In genomic region chr9:134136997-134137302, GRCh38 we compare ENCODE assay signal across 10 cellular contexts. TPM values are rescaled to one million over a fixed set of nuclear protein-coding genes. Genes with fewer than 3 reads are reported as not detected.
DNase-seq lines count a peak whose midpoint lies in the region; ATAC-seq and TF ChIP-seq lines count a peak whose summit lies in the region.
"Had no signal": no experiment of that assay in that cellular context is flagged by ENCODE, and none has a peak within 500 bp of the region (broad histone marks: within the 10 kb centered on the region; RNA-seq: fewer than 3 reads in every experiment).

No MANE protein-coding gene starts in this region.

- no peak for TF ChIP-seq EP300 in transverse colon (IDR thresholded peaks at IDR 0.05; ENCODE audit: low read depth)

- TF ChIP-seq POLR2A in lower leg skin (IDR thresholded peaks at IDR 0.05) (no peak), transverse colon (IDR thresholded peaks at IDR 0.05) (no peak)

- TF ChIP-seq CTCF in ascending aorta (IDR thresholded peaks at IDR 0.05): no peak
- no peak for TF ChIP-seq CTCF in lower leg skin (IDR thresholded peaks at IDR 0.05)
- TF ChIP-seq CTCF in transverse colon (IDR thresholded peaks at IDR 0.05): no peak
- no peak for TF ChIP-seq CTCF in mucosa of descending colon (IDR thresholded peaks at IDR 0.05)

- H3K27me3 ChIP-seq in ascending aorta: no peaks in the 10 kb centered on the region
- no peaks in the 10 kb centered on the region for H3K27me3 ChIP-seq in transverse colon

- H3K27ac ChIP-seq in ascending aorta (no peak overlapping the region), transverse colon (peak overlapping the region; percentile 21 to 97 (median 94))

- in situ Hi-C loops in transverse colon (cut with MboI; ENCODE audit: low pct_ligation_motif_present in 1 of 4, low pct_unique_long_range_greater_than_20kb in 1 of 4, low sequenced_read_pairs in 3 of 4): no loop called here

- H3K9me3 ChIP-seq in ascending aorta (no peaks in the 10 kb centered on the region), transverse colon (no peaks in the 10 kb centered on the region), mucosa of descending colon (no peaks in the 10 kb centered on the region)

- H3K4me1 ChIP-seq in ascending aorta (peaks cover 11 to 31% of the 10 kb centered on the region in 2 donors), transverse colon (peaks cover 16 to 39% (median 36%) of the 10 kb centered on the region in 4 donors), mucosa of descending colon (ENCODE audit: low read depth) (peaks cover 23% of the 10 kb centered on the region)

- DNase-seq in activated naive CD4-positive, alpha-beta T cell treated with Interleukin-2 at 50 U/mL for 16 hours: no peak
- DNase-seq in ascending aorta (ENCODE audit: low spot score in 2 of 2) (no peak), lower leg skin (ENCODE audit: low spot score in 2 of 2) (no peak), transverse colon (no peak), NCI-H187 treated with DMSO at 0.1 percent for 48 hours (lab: John Stamatoyannopoulos, UW) (no peak), mucosa of descending colon (no peak)

- peaks cover 47% of the 10 kb centered on the region for H3K4me1 Mint-ChIP-seq in activated naive CD4-positive, alpha-beta T cell treated with anti-CD3 and anti-CD28 coated beads, Interleukin-2, amount 50 U/mL, for 24 hours

- intact Hi-C loops in ascending aorta (cut with DNase I): loop anchor here (1.0 to 10.0 kb wide), 2 partner anchors 26 to 508 kb away; partner anchors contain the start of gene COL5A1
- intact Hi-C loops in lower leg skin (cut with DNase I; ENCODE audit: low total_unique reads): no loop called here
- intact Hi-C loops in transverse colon (cut with DNase I; ENCODE audit: low total_unique reads): no loop called here
- intact Hi-C loops in mucosa of descending colon (cut with DNase I, micrococcal nuclease): no loop called here

- 46 to 55% methylated on average over 7 of the region's 7 CpGs for WGBS in lower leg skin, 2 donors
- 39% methylated on average over 7 of the region's 7 CpGs; no CpG with 5 or more reads in 1 of the 2 donors for WGBS in transverse colon (ENCODE audit: low coverage in 1 of 2), 2 donors

- no peaks in the 10 kb centered on the region for H3K27me3 Mint-ChIP-seq in activated naive CD4-positive, alpha-beta T cell treated with anti-CD3 and anti-CD28 coated beads, Interleukin-2, amount 50 U/mL, for 24 hours

- H3K4me3 ChIP-seq in ascending aorta: peak overlapping the region; percentile 90 to 96
- H3K4me3 ChIP-seq in lower leg skin (ENCODE audit: low read depth, poor library complexity, severe bottlenecking): peak overlapping the region; percentile 67
- H3K4me3 ChIP-seq in transverse colon: peak overlapping the region; percentile 37 to 98 (median 96)
- H3K4me3 ChIP-seq in mucosa of descending colon: no peak overlapping the region

- ATAC-seq in HG02981 (IDR thresholded peaks at IDR 0.05; ENCODE audit: unreplicated experiment) (no peak), mucosa of descending colon (no peak)

- peak overlapping the region; percentile 92 for H3K27ac Mint-ChIP-seq in activated naive CD4-positive, alpha-beta T cell treated with anti-CD3 and anti-CD28 coated beads, Interleukin-2, amount 50 U/mL, for 24 hours

- peaks cover 15 to 21% of the 10 kb centered on the region in 2 donors for H3K36me3 ChIP-seq in ascending aorta
- H3K36me3 ChIP-seq in transverse colon: peaks cover 0 to 17% (median 4%) of the 10 kb centered on the region in 4 donors
- peaks cover 5% of the 10 kb centered on the region for H3K36me3 ChIP-seq in mucosa of descending colon (ENCODE audit: low read depth)

- no peaks in the 10 kb centered on the region for H3K9me3 Mint-ChIP-seq in activated naive CD4-positive, alpha-beta T cell treated with anti-CD3 and anti-CD28 coated beads, Interleukin-2, amount 50 U/mL, for 24 hours

- peaks cover 7% of the 10 kb centered on the region for H3K36me3 Mint-ChIP-seq in activated naive CD4-positive, alpha-beta T cell treated with anti-CD3 and anti-CD28 coated beads, Interleukin-2, amount 50 U/mL, for 24 hours

- peak overlapping the region; percentile 93 for H3K4me3 Mint-ChIP-seq in activated naive CD4-positive, alpha-beta T cell treated with anti-CD3 and anti-CD28 coated beads, Interleukin-2, amount 50 U/mL, for 24 hours

RNA-seq across cellular contexts. Expression of gene WDR5, which starts 1.1 kb away (rescaled TPM):
- total RNA-seq in ascending aorta: 13.9 TPM
- 10 to 100 TPM; 16.1 to 23.8 (median 19.6) TPM for total RNA-seq in lower leg skin
- total RNA-seq in transverse colon: 10 to 100 TPM in 3 of 4 donors, 1 to 10 TPM in 1; 8.2 to 95.7 (median 16.3) TPM
- total RNA-seq in mucosa of descending colon: 10 to 100 TPM; 19.9 to 27.1 (median 24.6) TPM

RNA-seq across cellular contexts. Expression of gene RNU6ATAC, which starts 27.4 kb away (rescaled TPM):
- total RNA-seq in ascending aorta: not detected
- total RNA-seq in lower leg skin: not detected
- not detected for total RNA-seq in transverse colon
- 100 to 1,000 TPM in 1 of 3 donors, 10 to 100 TPM in 2; 38.0 to 182 (median 66.9) TPM for total RNA-seq in mucosa of descending colon
- total RNA-seq: lung microvascular endothelial cell, NCI-H460 had no signal

Comparison
In these comparisons a context has a peak if more than half of its experiments do, and no peak if none do; other contexts are left out.
1. H3K27ac ChIP-seq: peak in transverse colon (4 of 4); none in ascending aorta (0 of 2).
2. RNA of gene RNU6ATAC, which starts 27.4 kb away (total RNA-seq): 38.0 to 182 TPM in mucosa of descending colon; not detected in ascending aorta (single experiment), not detected in lower leg skin and not detected in transverse colon; every median in the first group is over 10 times any median in the second.